3 cellular contexts compared by ENCODE assay signal in the genomic region with DNA sequence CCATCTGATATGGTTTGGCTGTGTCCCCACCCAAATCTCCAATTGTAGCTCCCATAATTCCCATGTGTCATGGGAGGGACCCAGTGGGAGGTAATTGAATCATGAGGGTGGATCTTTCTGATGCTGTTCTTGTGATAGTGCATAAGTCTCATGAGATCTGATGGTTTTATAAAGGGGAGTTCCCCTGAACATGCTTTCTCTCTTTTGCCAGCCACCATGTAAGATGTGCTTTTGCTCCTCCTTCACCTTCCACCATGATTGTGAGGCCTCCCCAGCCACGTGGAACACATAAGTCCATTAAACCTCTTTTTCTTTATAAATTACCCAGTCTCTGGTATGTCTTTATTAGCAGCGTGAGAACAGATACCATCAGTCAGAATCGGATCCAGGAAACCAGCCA. TPM values are rescaled to one million over a fixed set of nuclear protein-coding genes. Genes with fewer than 3 reads are reported as not detected.
"Had no signal": no experiment of that assay in that cellular context is flagged by ENCODE, and none has a peak within 500 bp of the region (broad histone marks: within the 10 kb centered on the region; RNA-seq: fewer than 3 reads in every experiment).

No MANE protein-coding gene starts in this region.

RNA-seq across cellular contexts. Expression of a gene that starts 2.5 kb away (rescaled TPM):
- polyA plus RNA-seq: IgD-negative memory B cell had no signal

RNA-seq across cellular contexts. Expression of a gene that starts 30.7 kb away (rescaled TPM):
- total RNA-seq: HT1080, IMR-90 had no signal
- polyA plus RNA-seq: IgD-negative memory B cell, IMR-90 had no signal
